In genomic region chr5:14460844-14461398, GRCh38 we compare ENCODE assay signal across 28 cellular contexts.
"Had no signal": no experiment of that assay in that cellular context is flagged by ENCODE, and none has a peak within 500 bp of the region (broad histone marks: within the 10 kb centered on the region; RNA-seq: fewer than 3 reads in every experiment).

No MANE protein-coding gene starts in this region.

- H3K4me3 Mint-ChIP-seq: activated CD4-positive, alpha-beta memory T cell treated with anti-CD3 and anti-CD28 coated beads, Interleukin-2, amount 10 ng/mL, durations not matched to agents 7 days and 5 days; activated CD4-positive, alpha-beta T cell treated with anti-CD3 and anti-CD28 coated beads, Interleukin-2, amount 10 ng/mL, durations not matched to agents 7 days and 5 days; activated naive CD4-positive, alpha-beta T cell treated with anti-CD3 and anti-CD28 coated beads, Interleukin-2, amount 10 ng/mL, durations not matched to agents 7 days and 5 days; activated naive CD8-positive, alpha-beta T cell treated with anti-CD3 and anti-CD28 coated beads, Interleukin-2, amount 10 ng/mL, durations not matched to agents 7 days and 5 days; activated T-cell treated with anti-CD3 and anti-CD28 coated beads, Interleukin-2, amount 50 U/mL, for 24 hours; activated T-cell treated with anti-CD3 and anti-CD28 coated beads, Interleukin-2, amount 50 U/mL, for 72 hours; brain; endodermal cell had no signal

- H3K9me3 ChIP-seq: ascending aorta, breast epithelium, colonic mucosa, gastroesophageal sphincter had no signal

- H3K27me3 Mint-ChIP-seq: activated CD4-positive, alpha-beta memory T cell treated with anti-CD3 and anti-CD28 coated beads, Interleukin-2, amount 10 ng/mL, durations not matched to agents 7 days and 5 days; activated CD4-positive, alpha-beta T cell treated with anti-CD3 and anti-CD28 coated beads, Interleukin-2, amount 10 ng/mL, durations not matched to agents 7 days and 5 days; activated naive CD4-positive, alpha-beta T cell treated with anti-CD3 and anti-CD28 coated beads, Interleukin-2, amount 10 ng/mL, durations not matched to agents 7 days and 5 days; activated naive CD8-positive, alpha-beta T cell treated with anti-CD3 and anti-CD28 coated beads, Interleukin-2, amount 10 ng/mL, durations not matched to agents 7 days and 5 days; activated T-cell treated with anti-CD3 and anti-CD28 coated beads, Interleukin-2, amount 50 U/mL, for 24 hours; brain had no signal

- H3K27ac ChIP-seq: ascending aorta, breast epithelium, cardiac muscle cell, colonic mucosa, gastroesophageal sphincter had no signal

- H3K9me3 Mint-ChIP-seq: activated CD4-positive, alpha-beta memory T cell treated with anti-CD3 and anti-CD28 coated beads, Interleukin-2, amount 10 ng/mL, durations not matched to agents 7 days and 5 days; activated CD4-positive, alpha-beta T cell treated with anti-CD3 and anti-CD28 coated beads, Interleukin-2, amount 10 ng/mL, durations not matched to agents 7 days and 5 days; activated naive CD4-positive, alpha-beta T cell treated with anti-CD3 and anti-CD28 coated beads, Interleukin-2, amount 10 ng/mL, durations not matched to agents 7 days and 5 days; activated naive CD4-positive, alpha-beta T cell treated with anti-CD3 and anti-CD28 coated beads, Interleukin-2, amount 50 U/mL, for 72 hours; activated naive CD8-positive, alpha-beta T cell treated with anti-CD3 and anti-CD28 coated beads, Interleukin-2, amount 10 ng/mL, durations not matched to agents 7 days and 5 days; activated T-cell treated with anti-CD3 and anti-CD28 coated beads, Interleukin-2, amount 50 U/mL, for 24 hours; activated T-cell treated with anti-CD3 and anti-CD28 coated beads, Interleukin-2, amount 50 U/mL, for 72 hours had no signal

- ATAC-seq: activated naive CD4-positive, alpha-beta T cell treated with anti-CD3 and anti-CD28 coated beads, Interleukin-2, amount 50 U/mL, for 72 hours; activated T-cell treated with anti-CD3 and anti-CD28 coated beads, Interleukin-2, amount 50 U/mL, for 72 hours; esophagus mucosa; gastroesophageal sphincter had no signal

- H3K36me3 Mint-ChIP-seq: activated naive CD4-positive, alpha-beta T cell treated with anti-CD3 and anti-CD28 coated beads, Interleukin-2, amount 10 ng/mL, durations not matched to agents 7 days and 5 days; activated naive CD4-positive, alpha-beta T cell treated with anti-CD3 and anti-CD28 coated beads, Interleukin-2, amount 50 U/mL, for 72 hours had no signal

- H3K4me1 Mint-ChIP-seq: activated CD4-positive, alpha-beta memory T cell treated with anti-CD3 and anti-CD28 coated beads, Interleukin-2, amount 10 ng/mL, durations not matched to agents 7 days and 5 days; activated naive CD4-positive, alpha-beta T cell treated with anti-CD3 and anti-CD28 coated beads, Interleukin-2, amount 10 ng/mL, durations not matched to agents 7 days and 5 days; activated naive CD8-positive, alpha-beta T cell treated with anti-CD3 and anti-CD28 coated beads, Interleukin-2, amount 10 ng/mL, durations not matched to agents 7 days and 5 days had no signal

- H3K4me3 ChIP-seq: ascending aorta, breast epithelium, cardiac muscle cell, colonic mucosa, gastroesophageal sphincter had no signal

- H3K27ac Mint-ChIP-seq: activated CD4-positive, alpha-beta memory T cell treated with anti-CD3 and anti-CD28 coated beads, Interleukin-2, amount 10 ng/mL, durations not matched to agents 7 days and 5 days; activated CD4-positive, alpha-beta T cell treated with anti-CD3 and anti-CD28 coated beads, Interleukin-2, amount 10 ng/mL, durations not matched to agents 7 days and 5 days; activated naive CD4-positive, alpha-beta T cell treated with anti-CD3 and anti-CD28 coated beads, Interleukin-2, amount 50 U/mL, for 72 hours; activated naive CD8-positive, alpha-beta T cell treated with anti-CD3 and anti-CD28 coated beads, Interleukin-2, amount 10 ng/mL, durations not matched to agents 7 days and 5 days; activated T-cell treated with anti-CD3 and anti-CD28 coated beads, Interleukin-2, amount 50 U/mL, for 24 hours; activated T-cell treated with anti-CD3 and anti-CD28 coated beads, Interleukin-2, amount 50 U/mL, for 72 hours; endodermal cell had no signal

- H3K4me1 ChIP-seq: ascending aorta, breast epithelium had no signal

- DNase-seq: activated CD4-positive, alpha-beta memory T cell treated with anti-CD3 and anti-CD28 coated beads, Interleukin-2, amount 10 ng/mL, durations not matched to agents 7 days and 5 days; activated CD4-positive, alpha-beta T cell treated with anti-CD3 and anti-CD28 coated beads for 1 hour; activated CD4-positive, alpha-beta T cell treated with anti-CD3 and anti-CD28 coated beads for 4 hours; activated CD4-positive, alpha-beta T cell treated with anti-CD3 and anti-CD28 coated beads, Interleukin-2, amount 10 ng/mL, durations not matched to agents 7 days and 5 days; activated CD4-positive, alpha-beta T cell treated with anti-CD3 and anti-CD28 coated beads, Interleukin-2, amount 50 U/mL, for 4 hours; activated CD8-positive, alpha-beta memory T cell treated with anti-CD3 and anti-CD28 coated beads, Interleukin-2, amount 50 U/mL, for 48 hours; activated gamma-delta T cell; activated naive CD4-positive, alpha-beta T cell; activated naive CD4-positive, alpha-beta T cell treated with anti-CD3 and anti-CD28 coated beads, Interleukin-2, amount 10 ng/mL, durations not matched to agents 7 days and 5 days; activated naive CD8-positive, alpha-beta T cell treated with anti-CD3 and anti-CD28 coated beads, Interleukin-2, amount 10 ng/mL, durations not matched to agents 7 days and 5 days; activated T-cell treated with anti-CD3 and anti-CD28 coated beads for 4 hours; activated T-cell treated with anti-CD3 and anti-CD28 coated beads, Interleukin-2, amount 50 U/mL, for 24 hours; activated T-cell treated with anti-CD3 and anti-CD28 coated beads, Interleukin-2, amount 50 U/mL, for 72 hours; central memory CD4-positive, alpha-beta T cell; cerebellar nuclear complex; colonic mucosa; effector CD8-positive, alpha-beta T cell; endodermal cell; foreskin melanocyte; glutamatergic neuron; T-helper 2 cell had no signal

- H3K27me3 ChIP-seq: ascending aorta, breast epithelium, cardiac muscle cell, colonic mucosa, gastroesophageal sphincter had no signal

- H3K36me3 ChIP-seq: breast epithelium, colonic mucosa had no signal
